ENCODE assay signal across 13 cellular contexts in the genomic region with DNA sequence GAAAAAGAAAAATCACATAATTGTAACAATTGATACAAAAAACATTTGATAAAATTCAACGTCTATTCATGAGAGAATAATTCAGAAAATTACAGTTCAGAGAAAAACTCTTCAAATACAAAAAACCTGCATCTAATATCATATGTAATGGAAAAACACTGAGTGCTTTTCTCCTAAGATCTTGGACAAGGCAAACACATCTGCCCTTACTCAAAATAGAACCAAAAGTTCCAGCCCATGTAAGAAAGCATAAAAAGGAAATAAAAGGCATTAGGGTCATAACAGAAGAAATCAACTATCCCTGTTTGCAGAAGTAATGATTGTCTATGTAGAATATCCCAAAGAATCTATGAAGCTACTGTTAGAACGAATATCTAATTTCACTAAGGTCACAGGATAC.
A peak's percentile ranks its signal among the peaks of the same experiment; 100 is the strongest.
DNase-seq lines count a peak whose midpoint lies in the region; ATAC-seq, FAIRE-seq and TF ChIP-seq lines count a peak whose summit lies in the region.
"Had no signal": no experiment of that assay in that cellular context is flagged by ENCODE, and none has a peak within 500 bp of the region (broad histone marks: within the 10 kb centered on the region; RNA-seq: fewer than 3 reads in every experiment).

No MANE protein-coding gene starts in this region.

- H3K9me3 Mint-ChIP-seq in T-helper 2 cell treated with Interferon-gamma antibody and Interleukin-4, amounts not matched to agents 5 μg/mL and 100 μg/mL, for 36 hours: no peaks in the 10 kb centered on the region

- DNase-seq in RPMI7951 (ENCODE audit: low read depth) (peak; percentile 41), astrocyte of the spinal cord (ENCODE audit: low read depth, low spot score) (peak; percentile 33), small intestine (no peak)
- no peak for DNase-seq in T-helper 2 cell treated with Interferon-gamma antibody and Interleukin-4, amounts not matched to agents 5 μg/mL and 100 μg/mL, for 36 hours (ENCODE audit: low spot score)
- DNase-seq: CD8-positive, alpha-beta T cell; DMS79 treated with DMSO at 0.1 percent for 48 hours; NCI-H187; NCI-H526 treated with DMSO at 0.1 percent for 48 hours had no signal

- ATAC-seq in HG02642 (IDR thresholded peaks at IDR 0.05; ENCODE audit: poor library complexity, unreplicated experiment): no peak
- ATAC-seq: CD8-positive, alpha-beta T cell had no signal

- no peaks in the 10 kb centered on the region for H3K36me3 ChIP-seq in muscle layer of duodenum (ENCODE audit: control insufficient read depth in 1 of 2, insufficient read depth in 2 of 2, low read length in 2 of 2)
- no peaks in the 10 kb centered on the region for H3K36me3 ChIP-seq in skeletal muscle satellite cell (ENCODE audit: insufficient read depth, low read length)
- no peaks in the 10 kb centered on the region for H3K36me3 ChIP-seq in small intestine (ENCODE audit: control insufficient read depth in 2 of 2, insufficient read depth in 2 of 2, low read length in 2 of 2)

- peak overlapping the region; percentile 69 for H3K9ac ChIP-seq in skeletal muscle satellite cell (ENCODE audit: low read depth, low read length)

- peak overlapping the region; percentile 67 for H3K4me2 ChIP-seq in skeletal muscle satellite cell (ENCODE audit: low read length)

- no peaks in the 10 kb centered on the region for H3K4me1 Mint-ChIP-seq in T-helper 2 cell treated with Interferon-gamma antibody and Interleukin-4, amounts not matched to agents 5 μg/mL and 100 μg/mL, for 36 hours (ENCODE audit: low read depth)

- no peak overlapping the region for H3K27ac Mint-ChIP-seq in T-helper 2 cell treated with Interferon-gamma antibody and Interleukin-4, amounts not matched to agents 5 μg/mL and 100 μg/mL, for 36 hours
- H3K27ac Mint-ChIP-seq: CD8-positive, alpha-beta T cell had no signal

- no peak overlapping the region for H3K4me3 Mint-ChIP-seq in T-helper 2 cell treated with Interferon-gamma antibody and Interleukin-4, amounts not matched to agents 5 μg/mL and 100 μg/mL, for 36 hours
- H3K4me3 Mint-ChIP-seq: CD8-positive, alpha-beta T cell had no signal

- H3K4me3 ChIP-seq in astrocyte of the spinal cord (ENCODE audit: low read depth, low read length) (no peak overlapping the region), muscle layer of duodenum (ENCODE audit: low read depth in 1 of 2, low read length in 2 of 2) (no peak overlapping the region), skeletal muscle satellite cell (ENCODE audit: low read length) (no peak overlapping the region), small intestine (ENCODE audit: low read depth in 1 of 2, low read length in 2 of 2) (no peak overlapping the region)

- H3K4me1 ChIP-seq in muscle layer of duodenum (ENCODE audit: control insufficient read depth in 1 of 2, insufficient read depth in 2 of 2, low read length in 2 of 2) (no peaks in the 10 kb centered on the region), skeletal muscle satellite cell (ENCODE audit: control insufficient read depth, insufficient read depth, low read length) (peaks cover 36% of the 10 kb centered on the region), small intestine (ENCODE audit: control insufficient read depth in 2 of 2, insufficient read depth in 1 of 2, low read depth in 1 of 2, low read length in 1 of 2) (no peaks in the 10 kb centered on the region)

- FAIRE-seq in small intestine (lab: Jason Lieb, UNC): no peak
- FAIRE-seq: D721Med, H54 had no signal

- no peak for TF ChIP-seq CTCF in astrocyte of the spinal cord (IDR thresholded peaks at IDR 0.05; ENCODE audit: low read depth, low read length)

- 62 to 67% (median 66%) methylated on average over 2 of the region's 2 CpGs for WGBS in small intestine, 3 donors

- no peaks in the 10 kb centered on the region for H3K36me3 Mint-ChIP-seq in T-helper 2 cell treated with Interferon-gamma antibody and Interleukin-4, amounts not matched to agents 5 μg/mL and 100 μg/mL, for 36 hours (ENCODE audit: low read depth)
- H3K36me3 Mint-ChIP-seq: CD8-positive, alpha-beta T cell had no signal

- no peaks in the 10 kb centered on the region for H3K27me3 Mint-ChIP-seq in T-helper 2 cell treated with Interferon-gamma antibody and Interleukin-4, amounts not matched to agents 5 μg/mL and 100 μg/mL, for 36 hours (ENCODE audit: low read depth)

- H3K27me3 ChIP-seq in muscle layer of duodenum (ENCODE audit: low read depth, low read length) (no peaks in the 10 kb centered on the region), skeletal muscle satellite cell (ENCODE audit: control insufficient read depth, insufficient read depth, low read length) (no peaks in the 10 kb centered on the region), small intestine (ENCODE audit: control insufficient read depth in 2 of 2, insufficient read depth in 2 of 2, low read length in 2 of 2) (no peaks in the 10 kb centered on the region)

- H3K27ac ChIP-seq in muscle layer of duodenum (ENCODE audit: low read length): peak overlapping the region; percentile 1
- H3K27ac ChIP-seq in small intestine (ENCODE audit: low read depth in 1 of 2, low read length in 1 of 2): no peak overlapping the region

- in situ Hi-C loops in astrocyte of the spinal cord (cut with HindIII; ENCODE audit: low sequenced_read_pairs): no loop called here

- H3K9me3 ChIP-seq in muscle layer of duodenum (ENCODE audit: control insufficient read depth in 1 of 2, low read length in 2 of 2): no peaks in the 10 kb centered on the region
- H3K9me3 ChIP-seq in skeletal muscle satellite cell (replicated peaks; ENCODE audit: low read length): no peaks in the 10 kb centered on the region
- H3K9me3 ChIP-seq in small intestine (ENCODE audit: control insufficient read depth, low read depth): no peaks in the 10 kb centered on the region

Comparison
In these comparisons a context has a peak if more than half of its experiments do, and no peak if none do; other contexts are left out.
1. DNase-seq: peak in RPMI7951 (single experiment) and astrocyte of the spinal cord (single experiment); none in T-helper 2 cell treated with Interferon-gamma antibody and Interleukin-4, amounts not matched to agents 5 μg/mL and 100 μg/mL, for 36 hours (single experiment) and small intestine (single experiment).